Comparison of ENCODE assay signal across 9 cellular contexts in genomic region chr6:6006428-6007310, GRCh38. TPM values are rescaled to one million over a fixed set of nuclear protein-coding genes. Genes with fewer than 3 reads are reported as not detected.
DNase-seq lines count a peak whose midpoint lies in the region; ATAC-seq and TF ChIP-seq lines count a peak whose summit lies in the region.
"Had no signal": no experiment of that assay in that cellular context is flagged by ENCODE, and none has a peak within 500 bp of the region (broad histone marks: within the 10 kb centered on the region; RNA-seq: fewer than 3 reads in every experiment).

NRN1 (minus strand) TSS chr6:6006925; CDS start chr6:6006749, 176 bp downstream.

- no peak within 1 kb of the TSS for H3K27ac Mint-ChIP-seq in GM23338

- POLR2A ChIA-PET in AG04450 (lab: Yijun Ruan, JAX), result no interaction called here

- H3K4me2 ChIP-seq in GM23338 (peak within 1 kb of the TSS; percentile 89), fibroblast of lung (ENCODE audit: extremely low read depth, insufficient read depth, low read length) (peak within 1 kb of the TSS; percentile 49)

- H3K36me3 ChIP-seq in GM23338 (ENCODE audit: insufficient read depth), result no peaks in the 10 kb centered on the region
- H3K36me3 ChIP-seq in SJCRH30, result peaks cover 4% of the 10 kb centered on the region
- no peaks in the 10 kb centered on the region for H3K36me3 ChIP-seq in fibroblast of lung (ENCODE audit: control insufficient read depth, insufficient read depth, low read length)

- peak within 1 kb of the TSS; percentile 97 for H2AFZ ChIP-seq in GM23338
- H2AFZ ChIP-seq in fibroblast of lung (ENCODE audit: low read length), result no peak within 1 kb of the TSS

- peak within 1 kb of the TSS; percentile 75 for H3K4me3 Mint-ChIP-seq in GM23338

- H3K27ac ChIP-seq in AG04450 (ENCODE audit: low read depth, low read length) (no peak within 1 kb of the TSS), GM23338 (ENCODE audit: low read depth) (no peak within 1 kb of the TSS), SJCRH30 (peak within 1 kb of the TSS; percentile 83), fibroblast of lung (ENCODE audit: insufficient read depth, low read length) (no peak within 1 kb of the TSS)

- H3K9me3 Mint-ChIP-seq in GM23338, result no peaks in the 10 kb centered on the region; the same call in none of the 3 replicates

- peaks cover 65% of the 10 kb centered on the region for H3K27me3 ChIP-seq in AG04450 (ENCODE audit: control insufficient read depth, insufficient read depth, low read length)
- peaks cover 80% of the 10 kb centered on the region for H3K27me3 ChIP-seq in GM23338 (ENCODE audit: insufficient read depth)
- H3K27me3 ChIP-seq in SJCRH30, result no peaks in the 10 kb centered on the region
- peaks cover 55% of the 10 kb centered on the region for H3K27me3 ChIP-seq in fibroblast of lung (ENCODE audit: control insufficient read depth, insufficient read depth, low read length)

- peaks cover 46% of the 10 kb centered on the region for H3K4me1 Mint-ChIP-seq in GM23338

- CTCF ChIA-PET in AG04450 (lab: Charles Lee), result no interaction called here

- no peaks in the 10 kb centered on the region for H3K79me2 ChIP-seq in GM23338 (replicated peaks; ENCODE audit: insufficient read depth)
- H3K79me2 ChIP-seq in fibroblast of lung (ENCODE audit: control insufficient read depth, insufficient read depth, low read length), result no peaks in the 10 kb centered on the region

- DNase-seq in AG04450 (ENCODE audit: low read depth, low spot score) (no peak), GM23338 (ENCODE audit: low spot score) (peak; percentile 48), SJCRH30 (peak; percentile 57 to 72), fibroblast of lung (ENCODE audit: low read depth in 2 of 2) (no peak), omental fat pad (ENCODE audit: low spot score) (no peak), KG1 (lab: John Stamatoyannopoulos, UW) (no peak), islet precursor cell (no peak)

- H3K27me3 Mint-ChIP-seq in GM23338 (ENCODE audit: insufficient read depth, low read depth, poor library complexity), result peaks cover 73% of the 10 kb centered on the region

- H4K20me1 ChIP-seq in GM23338 (replicated peaks; ENCODE audit: insufficient read depth) (0 out of 2 replicates have a peak, but pooled peaks cover 3% of the 10 kb centered on the region), fibroblast of lung (ENCODE audit: control insufficient read depth, extremely low read depth, insufficient read depth, low read length) (no peaks in the 10 kb centered on the region)

- H3K4me3 ChIP-seq in AG04450 (ENCODE audit: low read depth, low read length), result 0 out of 2 replicates have a peak within 1 kb of the TSS, but pooled peaks have one; percentile 13
- peak within 1 kb of the TSS; percentile 77 for H3K4me3 ChIP-seq in GM23338
- peak within 1 kb of the TSS; percentile 88 for H3K4me3 ChIP-seq in SJCRH30
- H3K4me3 ChIP-seq in fibroblast of lung (replicated peaks in 1 of 4; ENCODE audit: control extremely low read depth in 1 of 4, insufficient read depth in 1 of 4, low read depth in 3 of 4, low read length in 4 of 4), result no peak within 1 kb of the TSS

- H3F3A ChIP-seq in GM23338 (replicated peaks; ENCODE audit: low read depth), result peaks cover 34% of the 10 kb centered on the region

- peaks cover 9% of the 10 kb centered on the region; the same call in 1 of the 2 replicates for H3K9me3 ChIP-seq in AG04450 (ENCODE audit: control insufficient read depth, insufficient read depth, low read length)
- H3K9me3 ChIP-seq in SJCRH30 (replicated peaks), result no peaks in the 10 kb centered on the region
- H3K9me3 ChIP-seq in fibroblast of lung (ENCODE audit: control insufficient read depth, insufficient read depth, low read depth, low read length), result no peaks in the 10 kb centered on the region

- no peaks in the 10 kb centered on the region for H3K9me2 ChIP-seq in GM23338 (ENCODE audit: insufficient read depth)

- peaks cover 3% of the 10 kb centered on the region; the same call in 1 of the 3 replicates for H3K36me3 Mint-ChIP-seq in GM23338 (ENCODE audit: low read depth)

- H3K9ac ChIP-seq in fibroblast of lung (ENCODE audit: insufficient read depth, low read length), result no peak within 1 kb of the TSS

- peaks cover 58% of the 10 kb centered on the region for H3K4me1 ChIP-seq in GM23338 (ENCODE audit: insufficient read depth)
- H3K4me1 ChIP-seq in SJCRH30, result no peaks in the 10 kb centered on the region
- H3K4me1 ChIP-seq in fibroblast of lung (ENCODE audit: control insufficient read depth, extremely low read depth, insufficient read depth, low read length), result no peaks in the 10 kb centered on the region

- ATAC-seq in GM23338 (no peak), omental fat pad (ENCODE audit: low FRiP score) (no peak), GM18870 (IDR thresholded peaks at IDR 0.05; ENCODE audit: unreplicated experiment) (no peak)

- TF ChIP-seq CTCF in AG04450 (IDR thresholded peaks at IDR 0.05; ENCODE audit: low read depth, low read length) (no peak), GM23338 (conservative IDR thresholded peaks at IDR 0.05; ENCODE audit: low read depth in 2 of 2) (no peak), fibroblast of lung (conservative IDR thresholded peaks at IDR 0.05 in 1 of 2, IDR thresholded peaks at IDR 0.05 in 1 of 2; ENCODE audit: low read depth in 1 of 2, low read length in 2 of 2) (no peak), omental fat pad (IDR thresholded peaks at IDR 0.05) (no peak)

TF ChIP-seq in GM23338, 12 proteins besides CTCF, POLR2A, EP300 and RAD21:
- TF ChIP-seq EZH2 (IDR thresholded peaks at IDR 0.05; ENCODE audit: low read depth, unreplicated experiment) (peak; percentile 95), STAT1 (IDR thresholded peaks at IDR 0.05; ENCODE audit: unreplicated experiment) (no peak), EZH2phosphoT487 (IDR thresholded peaks at IDR 0.05; ENCODE audit: unreplicated experiment) (peak; percentile 66)

RNA-seq across cellular contexts. Expression of gene NRN1, which starts in this region (rescaled TPM):
- polyA plus RNA-seq in AG04450 (2011; rRNA removed) (not detected in 2 replicates), GM23338 (2016; fragmentation: Nextera tagmentation; extraction: Ambion mirVana) (0.42 and 0.71 TPM in 2 replicates), fibroblast of lung (0.06 and 0.12 TPM in 2 replicates)
- not detected in 2 replicates for polyA minus RNA-seq in AG04450 (2011; rRNA and poly(A)+ RNA removed)
- 0.23 TPM in 1 of 2 replicates, not detected in the other for total RNA-seq in GM23338 (2014; rRNA removed; shearing (Covaris generic))
- total RNA-seq in SJCRH30 (2014; rRNA removed; shearing (Covaris generic)), result 110 and 114 TPM in 2 replicates
- total RNA-seq in fibroblast of lung (under 0.01 TPM in 1 of 2 replicates, not detected in the other), omental fat pad (10 to 100 TPM in 3 of 4 donors, 1 to 10 TPM in 1; 7.2 to 35.9 (median 18.7) TPM)
- 0.15 TPM in 1 of 2 replicates, not detected in the other for polyA plus RNA-seq in fibroblast of lung (2012)
- polyA minus RNA-seq in fibroblast of lung (ENCODE audit: low replicate concordance), result not detected in 2 replicates
- total RNA-seq: fibroblast of villous mesenchyme had no signal

Comparison
In these comparisons a context has a peak if more than half of its experiments do, and no peak if none do; other contexts are left out.
1. Peak in DNase-seq, H3K4me3 ChIP-seq and H3K4me2 ChIP-seq in GM23338; RNA of the gene not detected or under 1 TPM.
2. DNase-seq: peak in SJCRH30 (2 of 2); none in AG04450 (single experiment), fibroblast of lung (0 of 2), omental fat pad (single experiment), KG1 (single experiment) and islet precursor cell (single experiment).
3. H3K4me3 ChIP-seq: peak in AG04450 (single experiment) and SJCRH30 (single experiment); none in fibroblast of lung (0 of 4).